ENCODE assay signal across 23 cellular contexts in the genomic region with DNA sequence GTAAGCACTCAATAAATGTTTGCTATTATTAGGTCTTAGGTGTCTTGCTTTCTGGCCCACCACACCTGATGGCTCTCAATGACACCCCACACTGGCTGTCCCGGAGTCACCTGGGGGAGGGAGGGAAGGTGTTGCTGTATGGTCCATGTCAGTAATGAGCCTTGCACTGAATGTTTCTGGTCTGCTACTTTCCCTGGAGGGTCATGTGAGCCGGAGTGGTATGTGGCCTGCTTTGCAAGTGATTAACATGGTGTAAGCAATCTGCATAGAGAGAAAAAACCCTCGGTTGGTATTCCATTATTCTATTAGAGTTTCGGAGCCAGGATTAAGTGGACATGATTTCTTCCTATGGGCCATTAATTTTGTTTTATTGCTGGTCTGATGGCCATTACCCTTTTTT.
DNase-seq lines count a peak whose midpoint lies in the region; ATAC-seq and TF ChIP-seq lines count a peak whose summit lies in the region.
"Had no signal": no experiment of that assay in that cellular context is flagged by ENCODE, and none has a peak within 500 bp of the region (broad histone marks: within the 10 kb centered on the region; RNA-seq: fewer than 3 reads in every experiment).

No MANE protein-coding gene starts in this region.

- H3K36me3 Mint-ChIP-seq in GM23338 (ENCODE audit: low read depth) = no peaks in the 10 kb centered on the region
- H3K36me3 Mint-ChIP-seq in effector memory CD8-positive, alpha-beta T cell (ENCODE audit: insufficient read depth) = peaks cover 3% of the 10 kb centered on the region
- H3K36me3 Mint-ChIP-seq: CD4-positive, CD25-positive, alpha-beta regulatory T cell had no signal

- H3K27me3 ChIP-seq in GM23338 (ENCODE audit: insufficient read depth) (no peaks in the 10 kb centered on the region), HUES6 (ENCODE audit: control insufficient read depth, insufficient read depth, low read length) (no peaks in the 10 kb centered on the region)
- H3K27me3 ChIP-seq: BLaER1, SJCRH30 had no signal

- no peak overlapping the region for H3K27ac ChIP-seq in GM23338 (ENCODE audit: low read depth)
- no peak overlapping the region for H3K27ac ChIP-seq in HUES6 (ENCODE audit: low read depth, low read length)
- H3K27ac ChIP-seq: BLaER1, HL-60, SJCRH30 had no signal

- H3F3A ChIP-seq in GM23338 (replicated peaks; ENCODE audit: low read depth) = no peaks in the 10 kb centered on the region

- no peaks in the 10 kb centered on the region for H4K20me1 ChIP-seq in GM23338 (replicated peaks; ENCODE audit: insufficient read depth)
- H4K20me1 ChIP-seq: BLaER1 had no signal

- H3K9ac ChIP-seq in HUES6 (ENCODE audit: low read length) = no peak overlapping the region
- H3K9ac ChIP-seq: BLaER1 had no signal

- peak overlapping the region; percentile 64 for H3K4me2 ChIP-seq in GM23338
- H3K4me2 ChIP-seq: BLaER1 had no signal

- H3K9me2 ChIP-seq in GM23338 (ENCODE audit: insufficient read depth) = no peaks in the 10 kb centered on the region

- peaks cover 4% of the 10 kb centered on the region for H3K27me3 Mint-ChIP-seq in GM23338 (ENCODE audit: insufficient read depth, low read depth, poor library complexity)
- H3K27me3 Mint-ChIP-seq in effector memory CD8-positive, alpha-beta T cell = peaks cover 41 to 55% of the 10 kb centered on the region in 2 donors

- no peaks in the 10 kb centered on the region for H3K9me3 Mint-ChIP-seq in GM23338
- no peaks in the 10 kb centered on the region for H3K9me3 Mint-ChIP-seq in effector memory CD8-positive, alpha-beta T cell

- H3K4me3 ChIP-seq in GM23338 (0 out of 2 replicates have a peak overlapping the region, but pooled peaks have one; percentile 15), HUES6 (ENCODE audit: low read depth, low read length) (0 out of 2 replicates have a peak overlapping the region, but pooled peaks have one; percentile 13)
- H3K4me3 ChIP-seq: BLaER1, SJCRH30 had no signal

- H2AFZ ChIP-seq in GM23338 = no peak overlapping the region

- peak overlapping the region; percentile 23 for H3K4me3 Mint-ChIP-seq in GM23338
- H3K4me3 Mint-ChIP-seq in effector memory CD8-positive, alpha-beta T cell = no peak overlapping the region
- H3K4me3 Mint-ChIP-seq: CD4-positive, CD25-positive, alpha-beta regulatory T cell had no signal

- H3K79me2 ChIP-seq in GM23338 (replicated peaks; ENCODE audit: insufficient read depth) = no peaks in the 10 kb centered on the region

- H3K27ac Mint-ChIP-seq in GM23338 = peak overlapping the region; percentile 9; the same call in 1 of the 2 replicates
- H3K27ac Mint-ChIP-seq in effector memory CD8-positive, alpha-beta T cell = no peak overlapping the region
- H3K27ac Mint-ChIP-seq: CD4-positive, CD25-positive, alpha-beta regulatory T cell had no signal

- no peaks in the 10 kb centered on the region for H3K9me3 ChIP-seq in HUES6 (ENCODE audit: control insufficient read depth, insufficient read depth, low read depth, low read length)
- H3K9me3 ChIP-seq: BLaER1, SJCRH30 had no signal

- peak; percentile 56 for DNase-seq in GM23338 (ENCODE audit: low spot score)
- DNase-seq in kidney tubule cell (ENCODE audit: low spot score) = peak; percentile 12
- DNase-seq in renal cortical epithelial cell (ENCODE audit: low read depth) = peak; percentile 65
- DNase-seq in effector memory CD8-positive, alpha-beta T cell = no peak
- DNase-seq in DMS114 treated with DMSO at 0.1 percent for 48 hours (lab: John Stamatoyannopoulos, UW; ENCODE audit: unreplicated experiment) = no peak
- DNase-seq: CD4-positive, CD25-positive, alpha-beta regulatory T cell; GOT3; Karpas-422; NCI-H1092; NCI-H1417 treated with DMSO at 0.1 percent for 48 hours; NCI-H1694 treated with DMSO at 0.1 percent for 48 hours; NCI-H2081; NCI-H2227 treated with DMSO at 0.1 percent for 48 hours; NCI-H510A; NCI-H774; NK-92 treated with Interleukin-12 subunit alpha and Interleukin-12 subunit beta, amount 100 ng/mL, for 24 hours; PC-3; SJCRH30 had no signal

- no peaks in the 10 kb centered on the region for H3K36me3 ChIP-seq in GM23338 (ENCODE audit: insufficient read depth)
- no peaks in the 10 kb centered on the region for H3K36me3 ChIP-seq in HUES6 (ENCODE audit: control insufficient read depth, insufficient read depth, low read length)
- H3K36me3 ChIP-seq: BLaER1 had no signal

- TF ChIP-seq CTCF in GM23338 (conservative IDR thresholded peaks at IDR 0.05; ENCODE audit: low read depth in 2 of 2) = no peak

- peaks cover 52% of the 10 kb centered on the region for H3K4me1 Mint-ChIP-seq in GM23338
- H3K4me1 Mint-ChIP-seq in effector memory CD8-positive, alpha-beta T cell (ENCODE audit: low read depth in 2 of 2) = no peaks in the 10 kb centered on the region
- H3K4me1 Mint-ChIP-seq: CD4-positive, CD25-positive, alpha-beta regulatory T cell had no signal

- ATAC-seq in GM23338 = peak; percentile 58
- no peak for ATAC-seq in effector memory CD8-positive, alpha-beta T cell (replicated peaks)
- ATAC-seq in GM18511 (IDR thresholded peaks at IDR 0.05; ENCODE audit: unreplicated experiment) = no peak
- ATAC-seq: HepG2, PC-3 had no signal

- H3K4me1 ChIP-seq in GM23338 (ENCODE audit: insufficient read depth) = peaks cover 19% of the 10 kb centered on the region
- peaks cover 41% of the 10 kb centered on the region for H3K4me1 ChIP-seq in HUES6 (ENCODE audit: control insufficient read depth, insufficient read depth, low read length)
- H3K4me1 ChIP-seq: BLaER1, SJCRH30 had no signal

TF ChIP-seq in GM23338, 12 proteins besides CTCF, POLR2A, EP300 and RAD21 (continues in another document):
- TF ChIP-seq NANOG (IDR thresholded peaks at IDR 0.05; ENCODE audit: borderline replicate concordance) = no peak
- TF ChIP-seq POLR2AphosphoS5 (IDR thresholded peaks at IDR 0.05; ENCODE audit: low read depth) = no peak
- TF ChIP-seq JUNB (IDR thresholded peaks at IDR 0.05; ENCODE audit: unreplicated experiment) = no peak
- no peak for TF ChIP-seq CREB1 (CRISPR knock-in tag; IDR thresholded peaks at IDR 0.05; ENCODE audit: low read depth)
- TF ChIP-seq, protein P1, sequence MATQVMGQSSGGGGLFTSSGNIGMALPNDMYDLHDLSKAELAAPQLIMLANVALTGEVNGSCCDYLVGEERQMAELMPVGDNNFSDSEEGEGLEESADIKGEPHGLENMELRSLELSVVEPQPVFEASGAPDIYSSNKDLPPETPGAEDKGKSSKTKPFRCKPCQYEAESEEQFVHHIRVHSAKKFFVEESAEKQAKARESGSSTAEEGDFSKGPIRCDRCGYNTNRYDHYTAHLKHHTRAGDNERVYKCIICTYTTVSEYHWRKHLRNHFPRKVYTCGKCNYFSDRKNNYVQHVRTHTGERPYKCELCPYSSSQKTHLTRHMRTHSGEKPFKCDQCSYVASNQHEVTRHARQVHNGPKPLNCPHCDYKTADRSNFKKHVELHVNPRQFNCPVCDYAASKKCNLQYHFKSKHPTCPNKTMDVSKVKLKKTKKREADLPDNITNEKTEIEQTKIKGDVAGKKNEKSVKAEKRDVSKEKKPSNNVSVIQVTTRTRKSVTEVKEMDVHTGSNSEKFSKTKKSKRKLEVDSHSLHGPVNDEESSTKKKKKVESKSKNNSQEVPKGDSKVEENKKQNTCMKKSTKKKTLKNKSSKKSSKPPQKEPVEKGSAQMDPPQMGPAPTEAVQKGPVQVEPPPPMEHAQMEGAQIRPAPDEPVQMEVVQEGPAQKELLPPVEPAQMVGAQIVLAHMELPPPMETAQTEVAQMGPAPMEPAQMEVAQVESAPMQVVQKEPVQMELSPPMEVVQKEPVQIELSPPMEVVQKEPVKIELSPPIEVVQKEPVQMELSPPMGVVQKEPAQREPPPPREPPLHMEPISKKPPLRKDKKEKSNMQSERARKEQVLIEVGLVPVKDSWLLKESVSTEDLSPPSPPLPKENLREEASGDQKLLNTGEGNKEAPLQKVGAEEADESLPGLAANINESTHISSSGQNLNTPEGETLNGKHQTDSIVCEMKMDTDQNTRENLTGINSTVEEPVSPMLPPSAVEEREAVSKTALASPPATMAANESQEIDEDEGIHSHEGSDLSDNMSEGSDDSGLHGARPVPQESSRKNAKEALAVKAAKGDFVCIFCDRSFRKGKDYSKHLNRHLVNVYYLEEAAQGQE (IDR thresholded peaks at IDR 0.05; ENCODE audit: unreplicated experiment) = no peak
- no peak for TF ChIP-seq STAT1 (IDR thresholded peaks at IDR 0.05; ENCODE audit: unreplicated experiment)
- TF ChIP-seq EZH2 (IDR thresholded peaks at IDR 0.05; ENCODE audit: low read depth, unreplicated experiment) = no peak

Comparison
In these comparisons a context has a peak if more than half of its experiments do, and no peak if none do; other contexts are left out.
1. DNase-seq: peak in GM23338 (single experiment), kidney tubule cell (single experiment) and renal cortical epithelial cell (single experiment); none in effector memory CD8-positive, alpha-beta T cell (0 of 3) and DMS114 treated with DMSO at 0.1 percent for 48 hours (single experiment).